ENCODE assay signal across 9 cellular contexts in genomic region chr5:139708877-139709586, GRCh38.
DNase-seq lines count a peak whose midpoint lies in the region; ATAC-seq and TF ChIP-seq lines count a peak whose summit lies in the region.
"Had no signal": no experiment of that assay in that cellular context is flagged by ENCODE, and none has a peak within 500 bp of the region (broad histone marks: within the 10 kb centered on the region; RNA-seq: fewer than 3 reads in every experiment).

No MANE protein-coding gene starts in this region.

- DNase-seq in Caco-2 (peak; percentile 54 to 82), M059J (ENCODE audit: low read depth) (peak; percentile 97), adipocyte (ENCODE audit: low read depth) (peak; percentile 80), right atrium auricular region (ENCODE audit: low spot score) (no peak), psoas muscle (peak; percentile 70 to 77)
- DNase-seq in effector CD8-positive, alpha-beta T cell (lab: John Stamatoyannopoulos, UW), result no peak
- no peak for DNase-seq in effector CD4-positive, alpha-beta T cell

- H3K27ac Mint-ChIP-seq in Caco-2 (ENCODE audit: unreplicated experiment), result peak overlapping the region; percentile 80

- H3K27me3 ChIP-seq in Caco-2 (replicated peaks; ENCODE audit: control insufficient read depth, insufficient read depth, low read length) (no peaks in the 10 kb centered on the region), adipocyte (replicated peaks; ENCODE audit: control insufficient read depth, insufficient read depth, low read length) (no peaks in the 10 kb centered on the region), right atrium auricular region (no peaks in the 10 kb centered on the region), psoas muscle (ENCODE audit: insufficient read depth in 3 of 3, low read length in 2 of 3) (peaks cover 0 to 15% (median 2%) of the 10 kb centered on the region in 3 donors)

- no TSS peak for BruUV-seq in Caco-2 (replicated peaks; lab: Mats Ljungman, UMichigan)

- peak overlapping the region; percentile 75 for H3K4me3 Mint-ChIP-seq in Caco-2 (ENCODE audit: unreplicated experiment)

- no peaks in the 10 kb centered on the region for H3K9me3 Mint-ChIP-seq in Caco-2 (ENCODE audit: unreplicated experiment)

- H3K27ac ChIP-seq in right atrium auricular region (peak overlapping the region; percentile 63 to 69), psoas muscle (peak overlapping the region; percentile 55)
- H3K27ac ChIP-seq: HL-60 had no signal

- H3K4me1 ChIP-seq in Caco-2 (peaks cover 39% of the 10 kb centered on the region), adipocyte (ENCODE audit: control insufficient read depth, insufficient read depth, low read length) (peaks cover 21% of the 10 kb centered on the region), right atrium auricular region (peaks cover 0 to 40% of the 10 kb centered on the region in 2 donors), psoas muscle (peaks cover 18% of the 10 kb centered on the region)

- H3K4me3 ChIP-seq in Caco-2 (ENCODE audit: low read depth, low read length) (peak overlapping the region; percentile 53), adipocyte (ENCODE audit: low read length) (peak overlapping the region; percentile 51), right atrium auricular region (peak overlapping the region in 1 of 2 donors; percentile 60), psoas muscle (peak overlapping the region; percentile 68)

- WGBS in psoas muscle, 3 donors, result 9 to 11% (median 11%) methylated on average over 38 to 42 of the region's 44 CpGs

- H3K27me3 Mint-ChIP-seq in Caco-2 (ENCODE audit: insufficient read depth, unreplicated experiment), result no peaks in the 10 kb centered on the region

- H3K9me3 ChIP-seq in Caco-2, result no peaks in the 10 kb centered on the region
- H3K9me3 ChIP-seq in adipocyte (ENCODE audit: control insufficient read depth, low read length), result no peaks in the 10 kb centered on the region
- no peaks in the 10 kb centered on the region for H3K9me3 ChIP-seq in right atrium auricular region
- H3K9me3 ChIP-seq in psoas muscle, result no peaks in the 10 kb centered on the region

- H3K36me3 ChIP-seq in Caco-2 (ENCODE audit: control insufficient read depth, insufficient read depth, low read length), result no peaks in the 10 kb centered on the region
- H3K36me3 ChIP-seq in adipocyte (ENCODE audit: control insufficient read depth, insufficient read depth, low read length, severe bottlenecking), result no peaks in the 10 kb centered on the region
- H3K36me3 ChIP-seq in right atrium auricular region, result no peaks in the 10 kb centered on the region
- H3K36me3 ChIP-seq in psoas muscle (ENCODE audit: insufficient read depth in 1 of 2, low read depth in 1 of 2), result no peaks in the 10 kb centered on the region

- H3K4me1 Mint-ChIP-seq in Caco-2 (ENCODE audit: low read depth, unreplicated experiment), result peaks cover 23% of the 10 kb centered on the region

- intact Hi-C loops in Caco-2 (cut with micrococcal nuclease; ENCODE audit: unreplicated experiment) (no loop called here), psoas muscle (cut with DNase I) (no loop called here)

- no peak overlapping the region for H3K9ac ChIP-seq in adipocyte (ENCODE audit: low read length)

- TF ChIP-seq CTCF in Caco-2 (IDR thresholded peaks at IDR 0.05; ENCODE audit: insufficient read depth in 1 of 2, low read depth in 1 of 2, low read length in 1 of 2, severe bottlenecking in 1 of 2, unreplicated experiment in 1 of 2) (no peak), right atrium auricular region (IDR thresholded peaks at IDR 0.05) (no peak), psoas muscle (IDR thresholded peaks at IDR 0.05) (no peak)

- POLR2A ChIA-PET in Caco-2 (lab: Charles Lee), result interaction anchor here (3.4 kb wide), 1 partner anchor 8 kb away, joined by 57 read pairs; no protein-coding TSS in a partner anchor

- peaks cover 15% of the 10 kb centered on the region for H3K36me3 Mint-ChIP-seq in Caco-2 (ENCODE audit: insufficient read depth, unreplicated experiment)

- ATAC-seq in psoas muscle (peak; percentile 43 to 54 (median 47)), GM18861 (IDR thresholded peaks at IDR 0.05; ENCODE audit: unreplicated experiment) (no peak)

- CTCF ChIA-PET in Caco-2 (lab: Charles Lee), result interaction anchor here (0.6 to 0.9 kb wide), 2 partner anchors 56 to 826 kb away, joined by 3 read pairs; no protein-coding TSS in a partner anchor

Comparison
In these comparisons a context has a peak if more than half of its experiments do, and no peak if none do; other contexts are left out.
1. DNase-seq: peak in Caco-2 (2 of 2), M059J (single experiment), adipocyte (single experiment) and psoas muscle (2 of 2); none in right atrium auricular region (single experiment), effector CD8-positive, alpha-beta T cell (single experiment) and effector CD4-positive, alpha-beta T cell (single experiment).